ENCODE assay signal across 27 cellular contexts in genomic region chr2:24530796-24531195, GRCh38. TPM values are rescaled to one million over a fixed set of nuclear protein-coding genes. Genes with fewer than 3 reads are reported as not detected.
DNase-seq lines count a peak whose midpoint lies in the region; ATAC-seq, FAIRE-seq and TF ChIP-seq lines count a peak whose summit lies in the region.
"Had no signal": no experiment of that assay in that cellular context is flagged by ENCODE, and none has a peak within 500 bp of the region (broad histone marks: within the 10 kb centered on the region; RNA-seq: fewer than 3 reads in every experiment).

No MANE protein-coding gene starts in this region.

- no peaks in the 10 kb centered on the region for H3K36me3 Mint-ChIP-seq in natural killer cell

- ATAC-seq in left colon (peak; percentile 89), natural killer cell (peak in 1 of 3 donors; percentile 26)
- ATAC-seq: GM12878 had no signal

- H3K4me3 ChIP-seq in small intestine (ENCODE audit: low read depth in 1 of 2, low read length in 2 of 2), result no peak overlapping the region
- H3K4me3 ChIP-seq: BLaER1, GM12878 had no signal

- H3K4me3 Mint-ChIP-seq in natural killer cell, result no peak overlapping the region
- H3K4me3 Mint-ChIP-seq: CD14-positive monocyte; CD4-positive, CD25-positive, alpha-beta regulatory T cell; CD8-positive, alpha-beta memory T cell had no signal

- H3K36me3 ChIP-seq in small intestine (ENCODE audit: control insufficient read depth in 2 of 2, insufficient read depth in 2 of 2, low read length in 2 of 2), result no peaks in the 10 kb centered on the region
- H3K36me3 ChIP-seq: BE2C had no signal

- peaks cover 0 to 2% of the 10 kb centered on the region in 2 donors for H3K9me3 Mint-ChIP-seq in natural killer cell

- H3K4me1 ChIP-seq in small intestine (ENCODE audit: control insufficient read depth in 2 of 2, insufficient read depth in 1 of 2, low read depth in 1 of 2, low read length in 1 of 2), result peaks cover under 1 to 3% of the 10 kb centered on the region in 2 donors
- H3K4me1 ChIP-seq: BE2C, BLaER1 had no signal

- intact Hi-C loops in left colon (cut with DNase I, micrococcal nuclease) (no loop called here), natural killer cell (cut with micrococcal nuclease) (no loop called here)

- no peaks in the 10 kb centered on the region for H3K27me3 Mint-ChIP-seq in natural killer cell (ENCODE audit: low read depth in 2 of 2)
- H3K27me3 Mint-ChIP-seq: CD4-positive, alpha-beta memory T cell; CD4-positive, CD25-positive, alpha-beta regulatory T cell; CD8-positive, alpha-beta memory T cell had no signal

- H3K27ac ChIP-seq in small intestine (ENCODE audit: low read depth in 1 of 2, low read length in 1 of 2), result peak overlapping the region in 1 of 2 donors; percentile 20
- H3K27ac ChIP-seq: BLaER1 had no signal

- peaks cover 76 to 77% of the 10 kb centered on the region in 2 donors for H3K4me1 Mint-ChIP-seq in natural killer cell

- H3K27me3 ChIP-seq in small intestine (ENCODE audit: control insufficient read depth in 2 of 2, insufficient read depth in 2 of 2, low read length in 2 of 2), result no peaks in the 10 kb centered on the region
- H3K27me3 ChIP-seq: BE2C, BLaER1 had no signal

- no peaks in the 10 kb centered on the region for H3K9me3 ChIP-seq in small intestine (ENCODE audit: control insufficient read depth, low read depth)

- no peak for TF ChIP-seq CTCF in natural killer cell (IDR thresholded peaks at IDR 0.05)

- H3K27ac Mint-ChIP-seq in natural killer cell, result peak overlapping the region; percentile 11 to 70
- H3K27ac Mint-ChIP-seq: CD14-positive monocyte; CD4-positive, alpha-beta memory T cell had no signal

- DNase-seq in left colon (no peak), natural killer cell (no peak), small intestine (peak; percentile 93), UCSD-AML1 (lab: John Stamatoyannopoulos, UW; ENCODE audit: unreplicated experiment) (no peak), NCI-H2196 treated with DMSO at 0.1 percent for 48 hours (lab: John Stamatoyannopoulos, UW; ENCODE audit: unreplicated experiment) (no peak)
- DNase-seq in activated naive CD4-positive, alpha-beta T cell (lab: John Stamatoyannopoulos, UW), result no peak
- DNase-seq: 8988T; ACHN; BE2C; C1 segment of cervical spinal cord; CD4-positive, alpha-beta memory T cell; CD4-positive, CD25-positive, alpha-beta regulatory T cell; CD8-positive, alpha-beta memory T cell; COR-L47; DMS 273 treated with DMSO at 0.1 percent for 48 hours; DMS153; DMS53; DMS79; DND-41; EL; GDM1 had no signal

- no peak for FAIRE-seq in small intestine (lab: Jason Lieb, UNC)
- FAIRE-seq: A204.1, GM12892, GM18507 had no signal

RNA-seq across cellular contexts. Expression of gene NCOA1, which starts 39.7 kb away (rescaled TPM):
- total RNA-seq in left colon, result 10 to 100 TPM; 34.2 to 38.9 TPM
- 100 to 1,000 TPM; 122 to 149 (median 124) TPM for total RNA-seq in natural killer cell
- polyA plus RNA-seq in small intestine, result 10 to 100 TPM; 13.8 to 21.9 (median 18.9) TPM
